20 cellular contexts compared by ENCODE assay signal in genomic region chr2:60486067-60486466, GRCh38.
DNase-seq lines count a peak whose midpoint lies in the region; ATAC-seq, FAIRE-seq and TF ChIP-seq lines count a peak whose summit lies in the region.
"Had no signal": no experiment of that assay in that cellular context is flagged by ENCODE, and none has a peak within 500 bp of the region (broad histone marks: within the 10 kb centered on the region; RNA-seq: fewer than 3 reads in every experiment).

No MANE protein-coding gene starts in this region.

- ATAC-seq in left cardiac atrium (no peak), GM18867 (IDR thresholded peaks at IDR 0.05; ENCODE audit: unreplicated experiment) (no peak), GM19035 (IDR thresholded peaks at IDR 0.05; ENCODE audit: unreplicated experiment) (no peak)
- ATAC-seq: activated CD4-positive, alpha-beta T cell treated with anti-CD3 and anti-CD28 coated beads for 36 hours had no signal

- no peak overlapping the region for H3K27ac Mint-ChIP-seq in activated CD4-positive, alpha-beta memory T cell treated with anti-CD3 and anti-CD28 coated beads, Interleukin-2, amount 10 ng/mL, durations not matched to agents 7 days and 5 days
- H3K27ac Mint-ChIP-seq: activated CD4-positive, alpha-beta T cell treated with anti-CD3 and anti-CD28 coated beads for 36 hours had no signal

- H4K5ac ChIP-seq in H1 (ENCODE audit: insufficient read length, low read depth, low read length) = no peak overlapping the region

- no peak overlapping the region for H3K9ac ChIP-seq in Karpas-422 (ENCODE audit: low read length)
- H3K9ac ChIP-seq in H1 (replicated peaks in 1 of 4; ENCODE audit: extremely low read depth in 1 of 4, low read depth in 3 of 4, low read length in 3 of 4) = no peak overlapping the region

- H3K9me2 ChIP-seq in Karpas-422 (replicated peaks; ENCODE audit: insufficient read depth, low read length) = no peaks in the 10 kb centered on the region

- no peak overlapping the region for H3K4ac ChIP-seq in H1 (replicated peaks; ENCODE audit: insufficient read length, low read depth, low read length)

- H3K27ac ChIP-seq in cardiac muscle cell (peak overlapping the region; percentile 11), Karpas-422 (ENCODE audit: low read length) (peak overlapping the region; percentile 80), H1 (ENCODE audit: low read depth, low read length) (no peak overlapping the region), spleen (peak overlapping the region in 7 of 8 donors; percentile 17 to 87 (median 74))
- H3K27ac ChIP-seq: HL-60, SJSA1, tibial artery had no signal

- H2BK5ac ChIP-seq in H1 (ENCODE audit: low read depth, low read length) = no peak overlapping the region

- intact Hi-C loops in left cardiac atrium (cut with DNase I) (no loop called here), spleen (cut with DNase I; ENCODE audit: low total_unique reads) (no loop called here)

- TF ChIP-seq RAD21 in H1 (IDR thresholded peaks at IDR 0.05 in 1 of 2, conservative IDR thresholded peaks at IDR 0.05 in 1 of 2; ENCODE audit: low read depth in 2 of 2, low read length in 2 of 2) = no peak

- H4K8ac ChIP-seq in H1 (ENCODE audit: extremely low read depth, insufficient read depth, low read length) = no peak overlapping the region

- H2BK15ac ChIP-seq in H1 (ENCODE audit: low read length) = no peak overlapping the region

- H3K79me2 ChIP-seq in Karpas-422 (ENCODE audit: low read length) (peaks cover 100% of the 10 kb centered on the region), H1 (ENCODE audit: control insufficient read depth in 1 of 2, insufficient read depth in 2 of 2, low read length in 2 of 2) (peaks cover 14 to 88% of the 10 kb centered on the region in 2 experiments)

- H4K20me1 ChIP-seq in Karpas-422 (ENCODE audit: insufficient read depth, low read depth, low read length) (no peaks in the 10 kb centered on the region; the same call in 1 of the 2 replicates), H1 (replicated peaks in 1 of 2; ENCODE audit: control insufficient read depth in 1 of 2, insufficient read depth in 2 of 2, low read length in 2 of 2) (peaks cover 7 to 16% of the 10 kb centered on the region in 2 experiments)

- no peaks in the 10 kb centered on the region for H3K4me1 Mint-ChIP-seq in activated CD4-positive, alpha-beta memory T cell treated with anti-CD3 and anti-CD28 coated beads, Interleukin-2, amount 10 ng/mL, durations not matched to agents 7 days and 5 days

- H3K18ac ChIP-seq in H1 (ENCODE audit: extremely low read depth, low read length) = no peak overlapping the region

- no peaks in the 10 kb centered on the region for H3K36me3 Mint-ChIP-seq in activated CD4-positive, alpha-beta memory T cell treated with anti-CD3 and anti-CD28 coated beads, Interleukin-2, amount 10 ng/mL, durations not matched to agents 7 days and 5 days (ENCODE audit: low read depth)

- peak overlapping the region; percentile 38 for H3K4me2 ChIP-seq in Karpas-422 (ENCODE audit: low read depth, low read length, poor library complexity, severe bottlenecking)
- H3K4me2 ChIP-seq in H1 (ENCODE audit: insufficient read depth in 1 of 2, low read depth in 2 of 2, low read length in 2 of 2) = no peak overlapping the region

- WGBS in H1 (ENCODE audit: extremely low coverage in 1 of 2, insufficient coverage in 1 of 2, insufficient read length in 1 of 2, insufficient replicate concordance in 2 of 2, low coverage in 1 of 2, low lambda C conversion rate in 2 of 2, missing lambda C conversion rate in 1 of 2), 2 experiments = 89% methylated on average over 1 of the region's 1 CpG; no CpG with 5 or more reads in 1 of the 2 experiments
- WGBS in spleen, 5 donors = 71 to 86% (median 75%) methylated on average over 1 of the region's 1 CpG

- no peak for FAIRE-seq in H1 (lab: Jason Lieb, UNC)

- no peaks in the 10 kb centered on the region for H3K36me3 ChIP-seq in cardiac muscle cell
- peaks cover 32% of the 10 kb centered on the region; the same call in 1 of the 2 replicates for H3K36me3 ChIP-seq in Karpas-422 (ENCODE audit: insufficient read depth, low read length)
- H3K36me3 ChIP-seq in H1 (ENCODE audit: control insufficient read depth in 2 of 4, insufficient read depth in 4 of 4, low read length in 3 of 4) = peaks cover 0 to 12% (median 3%) of the 10 kb centered on the region in 4 experiments; a peak in 6 of 8 replicates
- peaks cover 0 to 4% (median 0%) of the 10 kb centered on the region in 6 donors for H3K36me3 ChIP-seq in spleen
- H3K36me3 ChIP-seq: SJSA1, tibial artery had no signal

- H2BK12ac ChIP-seq in H1 (ENCODE audit: low read depth, low read length) = no peak overlapping the region

- no peak overlapping the region for H2BK120ac ChIP-seq in H1 (replicated peaks; ENCODE audit: low read depth, low read length)

- no peaks in the 10 kb centered on the region for H3K27me3 ChIP-seq in cardiac muscle cell
- no peaks in the 10 kb centered on the region for H3K27me3 ChIP-seq in Karpas-422 (ENCODE audit: low read length)
- no peaks in the 10 kb centered on the region for H3K27me3 ChIP-seq in H1 (replicated peaks in 1 of 4; ENCODE audit: control insufficient read depth in 3 of 4, extremely low read depth in 1 of 4, insufficient read depth in 3 of 4, low read length in 3 of 4)
- no peaks in the 10 kb centered on the region for H3K27me3 ChIP-seq in spleen (replicated peaks in 1 of 7)
- H3K27me3 ChIP-seq: SJSA1 had no signal

- H3K9me3 ChIP-seq in cardiac muscle cell (ENCODE audit: low read depth) (no peaks in the 10 kb centered on the region), Karpas-422 (ENCODE audit: low read length) (no peaks in the 10 kb centered on the region), H1 (ENCODE audit: insufficient read depth in 2 of 2, low read depth in 1 of 2, low read length in 1 of 2) (no peaks in the 10 kb centered on the region), spleen (no peaks in the 10 kb centered on the region)
- H3K9me3 ChIP-seq: SJSA1, tibial artery had no signal

- H3K4me3 Mint-ChIP-seq in activated CD4-positive, alpha-beta memory T cell treated with anti-CD3 and anti-CD28 coated beads, Interleukin-2, amount 10 ng/mL, durations not matched to agents 7 days and 5 days = no peak overlapping the region
- H3K4me3 Mint-ChIP-seq: activated CD4-positive, alpha-beta T cell treated with anti-CD3 and anti-CD28 coated beads for 36 hours had no signal

- DNase-seq in cardiac muscle cell (ENCODE audit: low read depth in 1 of 2, low spot score in 1 of 2) (no peak), left cardiac atrium (no peak), Karpas-422 (peak; percentile 59), H1 (ENCODE audit: low read depth in 1 of 2, low spot score in 2 of 2) (no peak), spleen (no peak)
- DNase-seq in activated CD4-positive, alpha-beta memory T cell treated with anti-CD3 and anti-CD28 coated beads, Interleukin-2, amount 10 ng/mL, durations not matched to agents 7 days and 5 days = no peak
- DNase-seq: 8988T; activated CD4-positive, alpha-beta T cell treated with anti-CD3 and anti-CD28 coated beads for 36 hours; activated effector memory CD4-positive, alpha-beta T cell treated with Interleukin-2 at 50 U/mL for 16 hours; C1 segment of cervical spinal cord; DMS79; MV-4-11; NCI-H1930; NCI-H510A; occipital lobe; tibial artery had no signal

- peaks cover 44% of the 10 kb centered on the region for H3K4me1 ChIP-seq in cardiac muscle cell (ENCODE audit: low read depth)
- H3K4me1 ChIP-seq in Karpas-422 (ENCODE audit: low read length) = peaks cover 75% of the 10 kb centered on the region
- H3K4me1 ChIP-seq in H1 (replicated peaks in 1 of 4; ENCODE audit: control insufficient read depth in 3 of 4, insufficient read depth in 4 of 4, low read length in 3 of 4) = peaks cover 10 to 20% (median 12%) of the 10 kb centered on the region in 4 experiments
- H3K4me1 ChIP-seq in spleen = peaks cover 11 to 100% (median 67%) of the 10 kb centered on the region in 6 donors
- H3K4me1 ChIP-seq: tibial artery had no signal

- H2AFZ ChIP-seq in Karpas-422 (ENCODE audit: low read length) (no peak overlapping the region), H1 (ENCODE audit: low read length) (no peak overlapping the region)

- H2AK5ac ChIP-seq in H1 (ENCODE audit: low read depth, low read length) = no peak overlapping the region

- POLR2A ChIA-PET in H1 (lab: Charles Lee; ENCODE audit: partially characterized antibody) = interaction anchor here (0.7 to 1.1 kb wide), 2 partner anchors 10 to 36 kb away, joined by 3 read pairs; no protein-coding TSS in a partner anchor
- POLR2A ChIA-PET in activated CD4-positive, alpha-beta memory T cell treated with anti-CD3 and anti-CD28 coated beads, Interleukin-2, amount 10 ng/mL, durations not matched to agents 7 days and 5 days (lab: Charles Lee) = no interaction called here

- H3K27me3 Mint-ChIP-seq in activated CD4-positive, alpha-beta memory T cell treated with anti-CD3 and anti-CD28 coated beads, Interleukin-2, amount 10 ng/mL, durations not matched to agents 7 days and 5 days = peaks cover 29% of the 10 kb centered on the region

- no peak overlapping the region for H3K4me3 ChIP-seq in cardiac muscle cell
- no peak overlapping the region for H3K4me3 ChIP-seq in Karpas-422 (ENCODE audit: low read length)
- H3K4me3 ChIP-seq in H1 (ENCODE audit: extremely low read depth in 1 of 4, insufficient read depth in 2 of 4, low read depth in 3 of 4, low read length in 4 of 4) = no peak overlapping the region
- no peak overlapping the region for H3K4me3 ChIP-seq in spleen
- H3K4me3 ChIP-seq: SJSA1, tibial artery had no signal

- H2BK20ac ChIP-seq in H1 (ENCODE audit: low read length) = no peak overlapping the region

- no peaks in the 10 kb centered on the region for H3K9me3 Mint-ChIP-seq in activated CD4-positive, alpha-beta memory T cell treated with anti-CD3 and anti-CD28 coated beads, Interleukin-2, amount 10 ng/mL, durations not matched to agents 7 days and 5 days

- no peak for TF ChIP-seq CTCF in cardiac muscle cell (IDR thresholded peaks at IDR 0.05; ENCODE audit: low read depth, low read length)
- TF ChIP-seq CTCF in H1 (IDR thresholded peaks at IDR 0.05; ENCODE audit: control extremely low read depth in 1 of 3, insufficient read depth in 1 of 3, low read depth in 1 of 3, low read length in 3 of 3) = no peak
- no peak for TF ChIP-seq CTCF in spleen (IDR thresholded peaks at IDR 0.05 in 8 of 11, conservative IDR thresholded peaks at IDR 0.05 in 3 of 11)

- H3K23ac ChIP-seq in H1 (ENCODE audit: insufficient read length) = no peak overlapping the region

- no peak for TF ChIP-seq EP300 in H1 (IDR thresholded peaks at IDR 0.05; ENCODE audit: borderline replicate concordance in 1 of 2, low read depth in 2 of 2, low read length in 2 of 2)

- no peak overlapping the region for H3K14ac ChIP-seq in H1 (ENCODE audit: insufficient read length)

- no peak for TF ChIP-seq POLR2A in H1 (IDR thresholded peaks at IDR 0.05; ENCODE audit: control extremely low read depth in 1 of 2, low read depth in 2 of 2, low read length in 2 of 2)
- TF ChIP-seq POLR2A in spleen (IDR thresholded peaks at IDR 0.05) = no peak

- H4K91ac ChIP-seq in H1 (replicated peaks; ENCODE audit: insufficient read length, low read length) = no peak overlapping the region

- CTCF ChIA-PET in H1 (lab: Charles Lee; ENCODE audit: partially characterized antibody) = interaction anchor here (0.9 to 1.4 kb wide), 5 partner anchors 10 to 149 kb away, joined by 3 to 4 read pairs (median 4); no protein-coding TSS in a partner anchor
- CTCF ChIA-PET in activated CD4-positive, alpha-beta memory T cell treated with anti-CD3 and anti-CD28 coated beads, Interleukin-2, amount 10 ng/mL, durations not matched to agents 7 days and 5 days (lab: Charles Lee) = no interaction called here

- H3K79me1 ChIP-seq in H1 (ENCODE audit: low read depth, low read length) = peaks cover 5% of the 10 kb centered on the region; the same call in 1 of the 2 replicates

- no peak overlapping the region for H3K56ac ChIP-seq in H1 (replicated peaks; ENCODE audit: insufficient read length, low read depth, low read length)

- no peaks in the 10 kb centered on the region for H3K23me2 ChIP-seq in H1 (ENCODE audit: low read depth, low read length)
